In the genomic region with DNA sequence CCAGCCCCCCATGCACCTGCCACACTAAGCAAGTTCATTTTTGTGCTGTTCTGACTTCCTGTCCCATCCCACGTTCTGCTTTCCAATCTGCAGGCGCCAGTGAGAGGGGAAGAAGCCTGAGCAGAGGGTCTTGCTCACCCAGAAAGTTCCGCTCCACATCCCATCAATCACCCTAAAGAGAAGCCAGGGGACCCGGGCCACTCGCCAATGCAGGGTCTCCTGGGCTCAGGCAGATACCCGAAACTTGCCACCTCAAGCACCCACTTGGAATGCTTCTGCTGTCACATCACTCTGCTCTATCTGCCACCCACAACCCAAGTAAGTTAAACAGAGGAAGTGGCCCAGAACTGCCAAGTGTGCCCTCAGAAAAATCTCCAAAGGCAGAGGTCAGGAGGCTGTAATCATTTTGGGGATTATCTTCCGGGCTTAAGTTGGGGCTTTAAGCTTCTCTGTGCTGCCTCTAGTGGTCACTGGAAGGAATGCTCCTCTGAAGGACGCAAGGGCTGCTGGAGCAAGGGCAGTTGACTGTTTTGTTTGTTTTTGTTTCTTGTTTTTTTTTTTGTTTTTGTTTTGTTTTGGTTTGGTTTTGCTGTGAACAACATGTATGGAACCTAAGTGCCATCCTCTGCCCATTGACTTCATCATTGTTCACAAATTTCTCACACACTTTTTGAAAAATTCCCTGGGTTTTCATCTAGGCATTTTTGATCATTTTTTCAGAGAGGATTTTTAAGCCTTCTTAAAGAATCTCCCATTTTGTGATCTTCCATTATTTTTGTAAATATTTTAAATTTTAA, we compare ENCODE assay signal across 8 cellular contexts. TPM values are rescaled to one million over a fixed set of nuclear protein-coding genes. Genes with fewer than 3 reads are reported as not detected.
DNase-seq lines count a peak whose midpoint lies in the region; ATAC-seq and TF ChIP-seq lines count a peak whose summit lies in the region.

No MANE protein-coding gene starts in this region.

- no peaks in the 10 kb centered on the region for H3K9me3 Mint-ChIP-seq in activated CD8-positive, alpha-beta memory T cell treated with anti-CD3 and anti-CD28 coated beads, Interleukin-2, amount 10 ng/mL, durations not matched to agents 7 days and 5 days (ENCODE audit: low read depth)
- H3K9me3 Mint-ChIP-seq in IgD-negative memory B cell (no peaks in the 10 kb centered on the region), progenitor cell of endocrine pancreas (ENCODE audit: low read depth) (no peaks in the 10 kb centered on the region)

- peak; percentile 64 for DNase-seq in activated CD8-positive, alpha-beta memory T cell treated with anti-CD3 and anti-CD28 coated beads, Interleukin-2, amount 10 ng/mL, durations not matched to agents 7 days and 5 days
- DNase-seq in activated CD8-positive, alpha-beta memory T cell treated with anti-CD3 and anti-CD28 coated beads, Interleukin-2, amount 50 U/mL, for 48 hours = no peak
- DNase-seq in UCSD-AML1 (lab: John Stamatoyannopoulos, UW; ENCODE audit: unreplicated experiment) (peak; percentile 6), fibroblast of villous mesenchyme (ENCODE audit: low read depth) (peak; percentile 42), progenitor cell of endocrine pancreas (ENCODE audit: low spot score, unreplicated experiment) (no peak), NCI-H1930 (lab: John Stamatoyannopoulos, UW) (no peak)

- ATAC-seq in activated CD8-positive, alpha-beta memory T cell treated with anti-CD3 and anti-CD28 coated beads, Interleukin-2, amount 10 ng/mL, durations not matched to agents 7 days and 5 days = peak; percentile 67
- peak; percentile 97 for ATAC-seq in GM21529 (IDR thresholded peaks at IDR 0.05; ENCODE audit: unreplicated experiment)

- CTCF ChIA-PET in activated CD8-positive, alpha-beta memory T cell treated with anti-CD3 and anti-CD28 coated beads, Interleukin-2, amount 10 ng/mL, durations not matched to agents 7 days and 5 days (lab: Charles Lee) = interaction anchor here (0.7 kb wide), 1 partner anchor 37 kb away, joined by 3 read pairs; no protein-coding TSS in a partner anchor

- peak overlapping the region; percentile 24 for H3K27ac Mint-ChIP-seq in activated CD8-positive, alpha-beta memory T cell treated with anti-CD3 and anti-CD28 coated beads, Interleukin-2, amount 10 ng/mL, durations not matched to agents 7 days and 5 days
- H3K27ac Mint-ChIP-seq in IgD-negative memory B cell (peak overlapping the region in 1 of 3 donors; percentile 44), progenitor cell of endocrine pancreas (no peak overlapping the region)

- H3K36me3 Mint-ChIP-seq in activated CD8-positive, alpha-beta memory T cell treated with anti-CD3 and anti-CD28 coated beads, Interleukin-2, amount 10 ng/mL, durations not matched to agents 7 days and 5 days = no peaks in the 10 kb centered on the region
- H3K36me3 Mint-ChIP-seq in IgD-negative memory B cell (peaks cover 3% of the 10 kb centered on the region), progenitor cell of endocrine pancreas (ENCODE audit: insufficient read depth) (no peaks in the 10 kb centered on the region)

- peaks cover 8% of the 10 kb centered on the region for H3K4me1 Mint-ChIP-seq in activated CD8-positive, alpha-beta memory T cell treated with anti-CD3 and anti-CD28 coated beads, Interleukin-2, amount 10 ng/mL, durations not matched to agents 7 days and 5 days
- H3K4me1 Mint-ChIP-seq in IgD-negative memory B cell = peaks cover 3 to 7% (median 4%) of the 10 kb centered on the region in 3 donors
- H3K4me1 Mint-ChIP-seq in progenitor cell of endocrine pancreas (ENCODE audit: low read depth) = no peaks in the 10 kb centered on the region

- no peaks in the 10 kb centered on the region for H3K27me3 Mint-ChIP-seq in activated CD8-positive, alpha-beta memory T cell treated with anti-CD3 and anti-CD28 coated beads, Interleukin-2, amount 10 ng/mL, durations not matched to agents 7 days and 5 days
- peaks cover 9% of the 10 kb centered on the region for H3K27me3 Mint-ChIP-seq in IgD-negative memory B cell
- H3K27me3 Mint-ChIP-seq in progenitor cell of endocrine pancreas = no peaks in the 10 kb centered on the region

- H3K4me3 ChIP-seq in fibroblast of villous mesenchyme (ENCODE audit: low read depth, low read length) = no peak overlapping the region

- no peak overlapping the region for H3K4me3 Mint-ChIP-seq in activated CD8-positive, alpha-beta memory T cell treated with anti-CD3 and anti-CD28 coated beads, Interleukin-2, amount 10 ng/mL, durations not matched to agents 7 days and 5 days
- H3K4me3 Mint-ChIP-seq in IgD-negative memory B cell = peak overlapping the region; percentile 70 to 89 (median 84)
- no peak overlapping the region for H3K4me3 Mint-ChIP-seq in progenitor cell of endocrine pancreas (ENCODE audit: low read depth)

- TF ChIP-seq CTCF in fibroblast of villous mesenchyme (IDR thresholded peaks at IDR 0.05; ENCODE audit: insufficient read depth, low read depth, low read length) (peak; percentile 97), progenitor cell of endocrine pancreas (IDR thresholded peaks at IDR 0.05; ENCODE audit: unreplicated experiment) (peak; percentile 82)

RNA-seq across cellular contexts. Expression of a gene that starts 25.5 kb away (rescaled TPM):
- total RNA-seq in activated CD8-positive, alpha-beta memory T cell treated with anti-CD3 and anti-CD28 coated beads, Interleukin-2, amount 10 ng/mL, durations not matched to agents 7 days and 5 days = not detected
- not detected for polyA plus RNA-seq in IgD-negative memory B cell
- total RNA-seq in fibroblast of villous mesenchyme (1.3 and 5.2 TPM in 2 replicates), progenitor cell of endocrine pancreas (13.0 and 16.0 TPM in 2 replicates)

Comparison
In these comparisons a context has a peak if more than half of its experiments do, and no peak if none do; other contexts are left out.
1. DNase-seq: peak in activated CD8-positive, alpha-beta memory T cell treated with anti-CD3 and anti-CD28 coated beads, Interleukin-2, amount 10 ng/mL, durations not matched to agents 7 days and 5 days (single experiment), UCSD-AML1 (single experiment) and fibroblast of villous mesenchyme (single experiment); none in activated CD8-positive, alpha-beta memory T cell treated with anti-CD3 and anti-CD28 coated beads, Interleukin-2, amount 50 U/mL, for 48 hours (single experiment), progenitor cell of endocrine pancreas (single experiment) and NCI-H1930 (0 of 2).
2. H3K4me3 Mint-ChIP-seq: peak in IgD-negative memory B cell (4 of 4); none in activated CD8-positive, alpha-beta memory T cell treated with anti-CD3 and anti-CD28 coated beads, Interleukin-2, amount 10 ng/mL, durations not matched to agents 7 days and 5 days (single experiment) and progenitor cell of endocrine pancreas (single experiment).